Comparison of ENCODE assay signal across 9 cellular contexts in the genomic region with DNA sequence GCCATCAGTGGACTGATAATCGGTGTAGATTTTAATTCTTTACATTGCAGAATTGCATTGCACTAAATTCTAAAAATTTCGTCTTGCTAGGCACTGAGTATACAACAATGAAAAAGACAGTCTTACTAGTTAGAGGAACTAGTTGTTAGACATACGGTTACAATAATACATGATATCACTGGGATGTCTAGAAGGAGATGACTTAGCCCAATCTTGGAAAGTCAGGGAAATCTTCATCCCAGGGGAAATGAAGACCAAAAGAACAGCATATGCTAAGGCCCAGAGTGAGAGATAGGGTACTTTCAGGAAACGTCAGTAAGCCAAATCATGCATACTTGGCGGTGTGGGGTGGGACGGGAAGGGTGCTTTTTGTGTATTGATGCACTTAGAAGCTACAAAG.
DNase-seq lines count a peak whose midpoint lies in the region; ATAC-seq lines count a peak whose summit lies in the region.
"Had no signal": no experiment of that assay in that cellular context is flagged by ENCODE, and none has a peak within 500 bp of the region (broad histone marks: within the 10 kb centered on the region; RNA-seq: fewer than 3 reads in every experiment).

No MANE protein-coding gene starts in this region.

- no peak for DNase-seq in stimulated activated naive CD8-positive, alpha-beta T cell treated with anti-CD3 and anti-CD28 coated beads, Interleukin-15, Interleukin-2, amounts not matched to agents 100 U/mL and 50 U/mL, for 24 hours
- DNase-seq in activated naive CD8-positive, alpha-beta T cell treated with anti-CD3 and anti-CD28 coated beads, Interleukin-2, amount 50 U/mL, for 24 hours, result no peak
- DNase-seq in memory B cell (ENCODE audit: low spot score in 2 of 2) (no peak), germinal center (ENCODE audit: low spot score) (no peak), DMS53 (lab: John Stamatoyannopoulos, UW) (no peak)
- DNase-seq: NCI-H187 had no signal

- H3K9me3 Mint-ChIP-seq in stimulated activated naive CD8-positive, alpha-beta T cell treated with anti-CD3 and anti-CD28 coated beads, Interleukin-15, Interleukin-2, amounts not matched to agents 100 ng/mL and 50 ng/mL, for 24 hours, result no peaks in the 10 kb centered on the region
- no peaks in the 10 kb centered on the region for H3K9me3 Mint-ChIP-seq in activated naive CD8-positive, alpha-beta T cell treated with anti-CD3 and anti-CD28 coated beads, Interleukin-2, amount 50 U/mL, for 24 hours
- no peaks in the 10 kb centered on the region for H3K9me3 Mint-ChIP-seq in memory B cell

- no peak for ATAC-seq in stimulated activated naive CD8-positive, alpha-beta T cell treated with anti-CD3 and anti-CD28 coated beads, Interleukin-15, Interleukin-2, amounts not matched to agents 100 U/mL and 50 U/mL, for 24 hours
- ATAC-seq in activated naive CD8-positive, alpha-beta T cell treated with anti-CD3 and anti-CD28 coated beads, Interleukin-2, amount 50 U/mL, for 24 hours, result no peak
- ATAC-seq in memory B cell (ENCODE audit: low read depth) (no peak), GM18511 (IDR thresholded peaks at IDR 0.05; ENCODE audit: unreplicated experiment) (no peak), GM21515 (IDR thresholded peaks at IDR 0.05; ENCODE audit: unreplicated experiment) (no peak)

- peaks cover 53% of the 10 kb centered on the region for H3K4me1 Mint-ChIP-seq in stimulated activated naive CD8-positive, alpha-beta T cell treated with anti-CD3 and anti-CD28 coated beads, Interleukin-15, Interleukin-2, amounts not matched to agents 100 ng/mL and 50 ng/mL, for 24 hours (ENCODE audit: low read depth)
- peaks cover 47% of the 10 kb centered on the region for H3K4me1 Mint-ChIP-seq in activated naive CD8-positive, alpha-beta T cell treated with anti-CD3 and anti-CD28 coated beads, Interleukin-2, amount 50 U/mL, for 24 hours
- H3K4me1 Mint-ChIP-seq in memory B cell, result peaks cover 24% of the 10 kb centered on the region

- H3K27ac Mint-ChIP-seq in stimulated activated naive CD8-positive, alpha-beta T cell treated with anti-CD3 and anti-CD28 coated beads, Interleukin-15, Interleukin-2, amounts not matched to agents 100 ng/mL and 50 ng/mL, for 24 hours, result no peak overlapping the region
- peak overlapping the region; percentile 99 for H3K27ac Mint-ChIP-seq in activated naive CD8-positive, alpha-beta T cell treated with anti-CD3 and anti-CD28 coated beads, Interleukin-2, amount 50 U/mL, for 24 hours
- no peak overlapping the region for H3K27ac Mint-ChIP-seq in memory B cell

- H3K36me3 Mint-ChIP-seq in stimulated activated naive CD8-positive, alpha-beta T cell treated with anti-CD3 and anti-CD28 coated beads, Interleukin-15, Interleukin-2, amounts not matched to agents 100 ng/mL and 50 ng/mL, for 24 hours (ENCODE audit: low read depth), result peaks cover 14% of the 10 kb centered on the region
- H3K36me3 Mint-ChIP-seq in activated naive CD8-positive, alpha-beta T cell treated with anti-CD3 and anti-CD28 coated beads, Interleukin-2, amount 50 U/mL, for 24 hours (ENCODE audit: low read depth), result peaks cover 8% of the 10 kb centered on the region
- H3K36me3 Mint-ChIP-seq in memory B cell, result no peaks in the 10 kb centered on the region

- no peaks in the 10 kb centered on the region for H3K27me3 Mint-ChIP-seq in stimulated activated naive CD8-positive, alpha-beta T cell treated with anti-CD3 and anti-CD28 coated beads, Interleukin-15, Interleukin-2, amounts not matched to agents 100 ng/mL and 50 ng/mL, for 24 hours
- no peaks in the 10 kb centered on the region for H3K27me3 Mint-ChIP-seq in activated naive CD8-positive, alpha-beta T cell treated with anti-CD3 and anti-CD28 coated beads, Interleukin-2, amount 50 U/mL, for 24 hours
- no peaks in the 10 kb centered on the region for H3K27me3 Mint-ChIP-seq in memory B cell

- H3K4me3 Mint-ChIP-seq in stimulated activated naive CD8-positive, alpha-beta T cell treated with anti-CD3 and anti-CD28 coated beads, Interleukin-15, Interleukin-2, amounts not matched to agents 100 ng/mL and 50 ng/mL, for 24 hours, result peak overlapping the region; percentile 95
- H3K4me3 Mint-ChIP-seq in activated naive CD8-positive, alpha-beta T cell treated with anti-CD3 and anti-CD28 coated beads, Interleukin-2, amount 50 U/mL, for 24 hours, result peak overlapping the region; percentile 93
- H3K4me3 Mint-ChIP-seq in memory B cell, result peak overlapping the region; percentile 96
